In genomic region chr4:53365486-53366300, GRCh38 we compare ENCODE assay signal across 8 cellular contexts. TPM values are rescaled to one million over a fixed set of nuclear protein-coding genes. Genes with fewer than 3 reads are reported as not detected.
DNase-seq lines count a peak whose midpoint lies in the region; ATAC-seq and TF ChIP-seq lines count a peak whose summit lies in the region.

SCFD2 (minus strand) TSS chr4:53366061.

- ATAC-seq in HG02571 (IDR thresholded peaks at IDR 0.05; ENCODE audit: unreplicated experiment), result peak; percentile 99

- POLR2A ChIA-PET in SK-N-SH (lab: Yijun Ruan, JAX), result interaction anchor here (1.4 kb wide), 1 partner anchor 12 kb away, joined by 7 read pairs; the partner anchor contains the start of gene FIP1L1

- H3K4me3 ChIP-seq in SK-N-SH (ENCODE audit: low read depth in 2 of 2, low read length in 1 of 2) (peak within 1 kb of the TSS; percentile 89 to 98), suprapubic skin (peak within 1 kb of the TSS; percentile 96)

- 1% methylated on average over 38 of the region's 51 CpGs for WGBS in SK-N-SH (ENCODE audit: low lambda C conversion rate)
- 0% methylated on average over 19 of the region's 51 CpGs for WGBS in suprapubic skin

- H3K9me2 ChIP-seq in SK-N-SH, result no peaks in the 10 kb centered on the region

- no peak for TF ChIP-seq CTCF in SK-N-SH (IDR thresholded peaks at IDR 0.05)
- no peak for TF ChIP-seq CTCF in suprapubic skin (IDR thresholded peaks at IDR 0.05)

- TF ChIP-seq RAD21 in SK-N-SH (IDR thresholded peaks at IDR 0.05; ENCODE audit: low read length), result no peak

- H3K36me3 ChIP-seq in SK-N-SH (replicated peaks in 1 of 2; ENCODE audit: control insufficient read depth in 1 of 2, insufficient read depth in 2 of 2, low read length in 1 of 2) (peaks cover 0 to 8% of the 10 kb centered on the region in 2 experiments), suprapubic skin (no peaks in the 10 kb centered on the region)

- H3K4me1 ChIP-seq in SK-N-SH (ENCODE audit: control insufficient read depth in 1 of 2, insufficient read depth in 2 of 2, low read depth in 1 of 2, low read length in 1 of 2) (peaks cover 0 to 11% of the 10 kb centered on the region in 2 experiments; a peak in 2 of 4 replicates), suprapubic skin (peaks cover 50% of the 10 kb centered on the region)

- peak within 1 kb of the TSS; percentile 99 for H2AFZ ChIP-seq in SK-N-SH (ENCODE audit: low read depth)

- peak within 1 kb of the TSS; percentile 63 for H3K9ac ChIP-seq in SK-N-SH

- H3K27ac ChIP-seq in SK-N-SH (ENCODE audit: low read depth in 2 of 2, low read length in 1 of 2) (peak within 1 kb of the TSS; percentile 43 to 83), suprapubic skin (peak within 1 kb of the TSS; percentile 47)

- TF ChIP-seq EP300 in SK-N-SH (IDR thresholded peaks at IDR 0.05; ENCODE audit: borderline replicate concordance in 1 of 2, low read depth in 1 of 2, low read length in 1 of 2), result no peak
- TF ChIP-seq EP300 in suprapubic skin (IDR thresholded peaks at IDR 0.05), result no peak

- TF ChIP-seq POLR2A in suprapubic skin (IDR thresholded peaks at IDR 0.05), result no peak

- H3K27me3 ChIP-seq in SK-N-SH (ENCODE audit: insufficient read depth) (no peaks in the 10 kb centered on the region), suprapubic skin (peaks cover 23% of the 10 kb centered on the region)

- H3K9me3 ChIP-seq in SK-N-SH, result no peaks in the 10 kb centered on the region
- no peaks in the 10 kb centered on the region for H3K9me3 ChIP-seq in suprapubic skin

- H3K4me2 ChIP-seq in SK-N-SH, result peak within 1 kb of the TSS; percentile 91

- no peaks in the 10 kb centered on the region for H4K20me1 ChIP-seq in SK-N-SH (ENCODE audit: insufficient read depth)

- H3K79me2 ChIP-seq in SK-N-SH (ENCODE audit: insufficient read depth), result peaks cover 47% of the 10 kb centered on the region

- CTCF ChIA-PET in SK-N-SH (lab: Yijun Ruan, JAX), result interaction anchor here (1.5 to 2.1 kb wide), 2 partner anchors 350 to 868 kb away, joined by 5 to 6 read pairs; no protein-coding TSS in a partner anchor

- DNase-seq in GM04504 (ENCODE audit: low read depth), result peak; percentile 96
- peak; percentile 88 for DNase-seq in NCI-H1048 (lab: John Stamatoyannopoulos, UW)
- peak; percentile 94 for DNase-seq in SK-N-SH
- DNase-seq in activated naive CD4-positive, alpha-beta T cell treated with anti-CD3 and anti-CD28 coated beads, Interleukin-2, amount 50 U/mL, for 16 hours, result peak; percentile 93
- peak; percentile 96 for DNase-seq in globus pallidus (ENCODE audit: low spot score)
- peak; percentile 65 to 99 (median 95) for DNase-seq in nucleus accumbens (lab: John Stamatoyannopoulos, UW)
- peak; percentile 99 for DNase-seq in suprapubic skin (ENCODE audit: low spot score in 2 of 2)

- H3F3A ChIP-seq in SK-N-SH (replicated peaks; ENCODE audit: insufficient read depth), result no peaks in the 10 kb centered on the region

TF ChIP-seq in SK-N-SH, 30 proteins besides CTCF, POLR2A, EP300 and RAD21 (continues in another document):
- no peak for TF ChIP-seq FOXJ3 (CRISPR knock-in tag; IDR thresholded peaks at IDR 0.05)
- TF ChIP-seq ZBTB33 (IDR thresholded peaks at IDR 0.05; ENCODE audit: borderline replicate concordance, low read depth), result no peak
- TF ChIP-seq FOXM1 (IDR thresholded peaks at IDR 0.05; ENCODE audit: low read depth), result no peak
- no peak for TF ChIP-seq EZH2phosphoT487 (IDR thresholded peaks at IDR 0.05; ENCODE audit: borderline replicate concordance, low read depth)
- TF ChIP-seq USF1 (IDR thresholded peaks at IDR 0.05; ENCODE audit: borderline replicate concordance, low read depth), result peak; percentile 80
- TF ChIP-seq RXRA (IDR thresholded peaks at IDR 0.05; ENCODE audit: borderline replicate concordance, low read depth), result no peak
- no peak for TF ChIP-seq RCOR1 (IDR thresholded peaks at IDR 0.05; ENCODE audit: low read length)
- TF ChIP-seq IRF3 (IDR thresholded peaks at IDR 0.05; ENCODE audit: low read depth, low read length), result 0 out of 2 replicates have a peak, but pooled peaks have one; percentile 1
- no peak for TF ChIP-seq GATA2 (CRISPR knock-in tag; IDR thresholded peaks at IDR 0.05)
- peak; percentile 65; the same call in 1 of the 2 replicates for TF ChIP-seq RFX5 (IDR thresholded peaks at IDR 0.05; ENCODE audit: low read length)
- TF ChIP-seq TCF12 (IDR thresholded peaks at IDR 0.05), result peak; percentile 7; the same call in 1 of the 2 replicates
- no peak for TF ChIP-seq TEAD4 (IDR thresholded peaks at IDR 0.05; ENCODE audit: borderline replicate concordance, insufficient read depth)
- peak; percentile 39 for TF ChIP-seq CHD2 (IDR thresholded peaks at IDR 0.05; ENCODE audit: low read length, partially characterized antibody)
- peak; percentile 56 for TF ChIP-seq TAF1 (IDR thresholded peaks at IDR 0.05; ENCODE audit: borderline replicate concordance, low read depth, low read length)
- TF ChIP-seq POLR2AphosphoS5 (IDR thresholded peaks at IDR 0.05; ENCODE audit: low read depth, low read length), result peak; percentile 89
- peak; percentile 100 for TF ChIP-seq SIN3A (IDR thresholded peaks at IDR 0.05; ENCODE audit: borderline replicate concordance, low read depth, low read length)
- TF ChIP-seq USF2 (IDR thresholded peaks at IDR 0.05; ENCODE audit: borderline replicate concordance, low read depth, low read length), result peak; percentile 7; the same call in 1 of the 2 replicates
- TF ChIP-seq REST (IDR thresholded peaks at IDR 0.05; ENCODE audit: low read depth, low read length), result peak; percentile 56; the same call in 1 of the 2 replicates
- no peak for TF ChIP-seq MEF2A (IDR thresholded peaks at IDR 0.05; ENCODE audit: borderline replicate concordance, low read depth)

RNA-seq across cellular contexts. Expression of gene SCFD2, which starts in this region (rescaled TPM):
- 14.1 and 16.0 TPM in 2 replicates for polyA plus RNA-seq in SK-N-SH (2012; rRNA removed)
- 7.7 and 11.6 TPM in 2 replicates for polyA plus RNA-seq in SK-N-SH (2012; cell fraction: cytosol; rRNA removed)
- polyA plus RNA-seq in SK-N-SH (2012; cell fraction: nucleus; rRNA removed), result 12.6 and 15.1 TPM in 2 replicates
- 10 to 100 TPM; 25.5 to 39.5 (median 31.9) TPM for total RNA-seq in suprapubic skin

Comparison
In these comparisons a context has a peak if more than half of its experiments do, and no peak if none do; other contexts are left out.
1. Peak in every context shown above with its lines: DNase-seq, ATAC-seq, H3K4me3 ChIP-seq and H3K27ac ChIP-seq.